In the genomic region with DNA sequence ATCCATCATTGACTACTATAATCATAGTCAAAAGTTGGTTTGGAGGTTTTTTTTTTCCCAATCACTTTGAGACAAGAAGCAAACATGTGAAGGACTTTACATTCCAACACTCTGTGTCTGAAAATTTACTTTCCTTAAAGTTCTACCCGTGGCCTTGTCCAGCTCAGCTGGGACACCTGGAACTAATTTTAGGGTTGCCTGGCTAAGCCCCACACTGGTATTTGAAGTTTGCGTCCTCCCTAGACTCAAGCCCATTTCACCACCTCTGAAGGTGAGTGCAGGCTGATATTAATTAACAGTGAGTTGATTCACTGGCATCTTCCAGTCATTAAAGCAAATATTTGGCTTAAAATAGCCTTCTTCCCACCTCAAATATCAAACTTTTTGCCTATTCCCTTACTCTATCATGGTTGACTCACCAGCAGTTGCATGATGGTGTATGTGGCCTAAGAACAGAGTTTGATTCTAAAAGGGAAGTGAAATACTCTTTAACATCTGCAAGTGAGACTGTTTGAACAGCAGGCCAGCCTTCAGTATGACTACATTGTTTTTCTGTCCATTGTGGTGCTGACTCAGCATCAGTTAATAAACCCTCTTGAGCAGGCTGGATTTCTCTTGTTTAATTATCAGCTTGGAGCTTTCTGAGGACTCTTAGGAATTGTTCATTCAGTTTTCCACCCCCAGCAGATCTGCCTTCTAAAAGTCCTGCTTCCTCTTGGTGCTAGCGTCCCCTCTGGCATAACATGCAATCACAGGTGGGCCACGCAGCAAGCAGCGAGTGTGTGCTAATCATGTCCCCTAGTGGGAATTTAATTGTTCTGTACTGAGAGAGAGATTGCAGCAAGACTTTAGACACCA, we compare ENCODE assay signal across 8 cellular contexts. TPM values are rescaled to one million over a fixed set of nuclear protein-coding genes. Genes with fewer than 3 reads are reported as not detected.
DNase-seq lines count a peak whose midpoint lies in the region; ATAC-seq, FAIRE-seq and TF ChIP-seq lines count a peak whose summit lies in the region.

No MANE protein-coding gene starts in this region.

- H4K5ac ChIP-seq in H1 (ENCODE audit: insufficient read length, low read depth, low read length) = no peak overlapping the region

- H3K56ac ChIP-seq in H1 (replicated peaks; ENCODE audit: insufficient read length, low read depth, low read length) = no peak overlapping the region

- H3K23ac ChIP-seq in H1 (ENCODE audit: insufficient read length) = no peak overlapping the region

- intact Hi-C loops in activated CD8-positive, alpha-beta T cell treated with anti-CD3 and anti-CD28 coated beads for 36 hours (cut with micrococcal nuclease) = no loop called here
- intact Hi-C loops in sigmoid colon (cut with DNase I) = loop anchor here (5.0 kb wide), 1 partner anchor 87 kb away; no protein-coding TSS in a partner anchor

- peaks cover 45% of the 10 kb centered on the region for H3K4me1 Mint-ChIP-seq in activated CD8-positive, alpha-beta T cell treated with anti-CD3 and anti-CD28 coated beads for 36 hours (ENCODE audit: low read depth)
- peaks cover 55% of the 10 kb centered on the region for H3K4me1 Mint-ChIP-seq in activated CD8-positive, alpha-beta T cell treated with anti-CD3 and anti-CD28 coated beads, Interleukin-2, amount 10 ng/mL, durations not matched to agents 7 days and 5 days (ENCODE audit: low read depth)

- H3K36me3 ChIP-seq in H1 (ENCODE audit: control insufficient read depth in 2 of 4, insufficient read depth in 4 of 4, low read length in 3 of 4) = no peaks in the 10 kb centered on the region
- no peaks in the 10 kb centered on the region for H3K36me3 ChIP-seq in neural cell (ENCODE audit: insufficient read depth, low read length)
- H3K36me3 ChIP-seq in sigmoid colon = no peaks in the 10 kb centered on the region

- H2BK5ac ChIP-seq in H1 (ENCODE audit: low read depth, low read length) = no peak overlapping the region

- CTCF ChIA-PET in activated CD8-positive, alpha-beta T cell treated with anti-CD3 and anti-CD28 coated beads for 36 hours (lab: Charles Lee) = interaction anchor here (0.7 to 2.5 kb wide), 4 partner anchors 34 to 144 kb away, joined by 3 to 15 read pairs (median 4); no protein-coding TSS in a partner anchor
- CTCF ChIA-PET in activated CD8-positive, alpha-beta T cell treated with anti-CD3 and anti-CD28 coated beads, Interleukin-2, amount 10 ng/mL, durations not matched to agents 7 days and 5 days (lab: Charles Lee) = interaction anchor here (0.6 to 3.1 kb wide), 13 partner anchors 15 to 1344 kb away, joined by 3 to 13 read pairs (median 3); no protein-coding TSS in a partner anchor
- CTCF ChIA-PET in H1 (lab: Charles Lee; ENCODE audit: partially characterized antibody) = interaction anchor here (0.6 to 1.8 kb wide), 25 partner anchors 12 to 596 kb away, joined by 3 to 7 read pairs (median 3); no protein-coding TSS in a partner anchor

- ATAC-seq in activated CD8-positive, alpha-beta T cell treated with anti-CD3 and anti-CD28 coated beads for 36 hours = peak; percentile 45
- ATAC-seq in activated CD8-positive, alpha-beta T cell treated with anti-CD3 and anti-CD28 coated beads, Interleukin-2, amount 10 ng/mL, durations not matched to agents 7 days and 5 days = no peak
- peak; percentile 68 for ATAC-seq in GM21528 (IDR thresholded peaks at IDR 0.05; ENCODE audit: low FRiP score, unreplicated experiment)

- no peaks in the 10 kb centered on the region for H4K20me1 ChIP-seq in H1 (replicated peaks in 1 of 2; ENCODE audit: control insufficient read depth in 1 of 2, insufficient read depth in 2 of 2, low read length in 2 of 2)
- no peaks in the 10 kb centered on the region for H4K20me1 ChIP-seq in neural cell (ENCODE audit: insufficient read depth)

- 34% methylated on average over 5 of the region's 5 CpGs; no CpG with 5 or more reads in 1 of the 2 experiments for WGBS in H1 (ENCODE audit: extremely low coverage in 1 of 2, insufficient coverage in 1 of 2, insufficient read length in 1 of 2, insufficient replicate concordance in 2 of 2, low coverage in 1 of 2, low lambda C conversion rate in 2 of 2, missing lambda C conversion rate in 1 of 2), 2 experiments
- 65 to 82% methylated on average over 5 of the region's 5 CpGs for WGBS in sigmoid colon, 2 donors

- TF ChIP-seq POLR2A in H1 (IDR thresholded peaks at IDR 0.05; ENCODE audit: control extremely low read depth in 1 of 2, low read depth in 2 of 2, low read length in 2 of 2) (no peak), sigmoid colon (IDR thresholded peaks at IDR 0.05) (no peak)

- POLR2A ChIA-PET in activated CD8-positive, alpha-beta T cell treated with anti-CD3 and anti-CD28 coated beads for 36 hours (lab: Charles Lee) = interaction anchor here (0.6 to 1.4 kb wide), 7 partner anchors 12 to 452 kb away, joined by 3 to 6 read pairs (median 3); no protein-coding TSS in a partner anchor
- POLR2A ChIA-PET in activated CD8-positive, alpha-beta T cell treated with anti-CD3 and anti-CD28 coated beads, Interleukin-2, amount 10 ng/mL, durations not matched to agents 7 days and 5 days (lab: Charles Lee) = interaction anchor here (1.2 kb wide), 1 partner anchor 12 kb away, joined by 3 read pairs; no protein-coding TSS in a partner anchor
- POLR2A ChIA-PET in H1 (lab: Charles Lee; ENCODE audit: partially characterized antibody) = interaction anchor here (0.6 kb wide), 1 partner anchor 92 kb away, joined by 3 read pairs; no protein-coding TSS in a partner anchor

- FAIRE-seq in RCC 7860 (lab: Jason Lieb, UNC) (peak; percentile 86), H1 (lab: Jason Lieb, UNC) (peak; percentile 60)

- no peak overlapping the region for H3K4ac ChIP-seq in H1 (replicated peaks; ENCODE audit: insufficient read length, low read depth, low read length)

- no peak for TF ChIP-seq CTCF in activated CD8-positive, alpha-beta T cell treated with anti-CD3 and anti-CD28 coated beads for 36 hours (IDR thresholded peaks at IDR 0.05)
- TF ChIP-seq CTCF in HL-60 (IDR thresholded peaks at IDR 0.05; ENCODE audit: insufficient read depth, low read length) = peak; percentile 35
- TF ChIP-seq CTCF in H1 (IDR thresholded peaks at IDR 0.05; ENCODE audit: control extremely low read depth in 1 of 3, insufficient read depth in 1 of 3, low read depth in 1 of 3, low read length in 3 of 3) = peak; percentile 96 to 99 (median 96)
- TF ChIP-seq CTCF in neural cell (IDR thresholded peaks at IDR 0.05; ENCODE audit: poor library complexity, severe bottlenecking) = peak; percentile 9
- TF ChIP-seq CTCF in sigmoid colon (IDR thresholded peaks at IDR 0.05) = no peak

- H4K8ac ChIP-seq in H1 (ENCODE audit: extremely low read depth, insufficient read depth, low read length) = no peak overlapping the region

- no peak overlapping the region for H2BK12ac ChIP-seq in H1 (ENCODE audit: low read depth, low read length)

- H3K27ac Mint-ChIP-seq in activated CD8-positive, alpha-beta T cell treated with anti-CD3 and anti-CD28 coated beads for 36 hours = peak overlapping the region; percentile 43
- H3K27ac Mint-ChIP-seq in activated CD8-positive, alpha-beta T cell treated with anti-CD3 and anti-CD28 coated beads, Interleukin-2, amount 10 ng/mL, durations not matched to agents 7 days and 5 days = no peak overlapping the region

- H3K9me3 Mint-ChIP-seq in activated CD8-positive, alpha-beta T cell treated with anti-CD3 and anti-CD28 coated beads for 36 hours = no peaks in the 10 kb centered on the region
- H3K9me3 Mint-ChIP-seq in activated CD8-positive, alpha-beta T cell treated with anti-CD3 and anti-CD28 coated beads, Interleukin-2, amount 10 ng/mL, durations not matched to agents 7 days and 5 days (ENCODE audit: insufficient read depth) = no peaks in the 10 kb centered on the region

- H3K79me1 ChIP-seq in H1 (ENCODE audit: low read depth, low read length) = no peaks in the 10 kb centered on the region

- no peak overlapping the region for H2BK120ac ChIP-seq in H1 (replicated peaks; ENCODE audit: low read depth, low read length)

- H2AFZ ChIP-seq in H1 (ENCODE audit: low read length) = peak overlapping the region; percentile 60; the same call in 1 of the 2 replicates
- H2AFZ ChIP-seq in neural cell (ENCODE audit: low read depth, low read length) = no peak overlapping the region

- peaks cover 8 to 16% (median 13%) of the 10 kb centered on the region in 4 experiments; a peak in 6 of 7 replicates for H3K4me1 ChIP-seq in H1 (replicated peaks in 1 of 4; ENCODE audit: control insufficient read depth in 3 of 4, insufficient read depth in 4 of 4, low read length in 3 of 4)
- H3K4me1 ChIP-seq in sigmoid colon = peaks cover 0 to 21% (median 16%) of the 10 kb centered on the region in 4 donors

- H3K23me2 ChIP-seq in H1 (ENCODE audit: low read depth, low read length) = peaks cover 8% of the 10 kb centered on the region; the same call in 1 of the 2 replicates

- H3K9me2 ChIP-seq in neural cell (ENCODE audit: insufficient read depth, low read length) = no peaks in the 10 kb centered on the region

- H2AK5ac ChIP-seq in H1 (ENCODE audit: low read depth, low read length) = no peak overlapping the region

- no peak overlapping the region for H3K4me2 ChIP-seq in H1 (ENCODE audit: insufficient read depth in 1 of 2, low read depth in 2 of 2, low read length in 2 of 2)
- no peak overlapping the region for H3K4me2 ChIP-seq in neural cell (ENCODE audit: low read length)

- H3K4me3 ChIP-seq in HL-60 (replicated peaks; ENCODE audit: insufficient read depth, low read length) = no peak overlapping the region
- H3K4me3 ChIP-seq in H1 (ENCODE audit: extremely low read depth in 1 of 4, insufficient read depth in 2 of 4, low read depth in 3 of 4, low read length in 4 of 4) = peak overlapping the region in 1 of 4 experiments; percentile 68; a peak in 1 of 8 replicates
- no peak overlapping the region for H3K4me3 ChIP-seq in neural cell (ENCODE audit: low read length)
- no peak overlapping the region for H3K4me3 ChIP-seq in sigmoid colon

- no peak overlapping the region for H2BK15ac ChIP-seq in H1 (ENCODE audit: low read length)

- no peak overlapping the region for H3K14ac ChIP-seq in H1 (ENCODE audit: insufficient read length)

- H3K9ac ChIP-seq in H1 (replicated peaks in 1 of 4; ENCODE audit: extremely low read depth in 1 of 4, low read depth in 3 of 4, low read length in 3 of 4) (no peak overlapping the region), neural cell (ENCODE audit: low read length) (no peak overlapping the region)

- TF ChIP-seq RAD21 in H1 (IDR thresholded peaks at IDR 0.05 in 1 of 2, conservative IDR thresholded peaks at IDR 0.05 in 1 of 2; ENCODE audit: low read depth in 2 of 2, low read length in 2 of 2) (peak; percentile 94 to 95), neural cell (conservative IDR thresholded peaks at IDR 0.05) (no peak)

- no peak overlapping the region for H2BK20ac ChIP-seq in H1 (ENCODE audit: low read length)

- no peaks in the 10 kb centered on the region for H3K79me2 ChIP-seq in H1 (ENCODE audit: control insufficient read depth in 1 of 2, insufficient read depth in 2 of 2, low read length in 2 of 2)
- H3K79me2 ChIP-seq in neural cell (replicated peaks; ENCODE audit: insufficient read depth, low read length) = no peaks in the 10 kb centered on the region

- H3K9me3 ChIP-seq in H1 (ENCODE audit: insufficient read depth in 2 of 2, low read depth in 1 of 2, low read length in 1 of 2) = no peaks in the 10 kb centered on the region
- no peaks in the 10 kb centered on the region for H3K9me3 ChIP-seq in neural cell (ENCODE audit: low read length)
- H3K9me3 ChIP-seq in sigmoid colon = no peaks in the 10 kb centered on the region

- H4K91ac ChIP-seq in H1 (replicated peaks; ENCODE audit: insufficient read length, low read length) = no peak overlapping the region

- H3K27me3 ChIP-seq in HL-60 (ENCODE audit: insufficient read depth, poor library complexity, severe bottlenecking) = no peaks in the 10 kb centered on the region
- H3K27me3 ChIP-seq in H1 (replicated peaks in 1 of 4; ENCODE audit: control insufficient read depth in 3 of 4, extremely low read depth in 1 of 4, insufficient read depth in 3 of 4, low read length in 3 of 4) = peaks cover 0 to 20% (median 3%) of the 10 kb centered on the region in 4 experiments; a peak in 3 of 7 replicates
- peaks cover 31% of the 10 kb centered on the region for H3K27me3 ChIP-seq in neural cell (ENCODE audit: insufficient read depth, low read depth, low read length)
- H3K27me3 ChIP-seq in sigmoid colon = peaks cover 7 to 53% (median 24%) of the 10 kb centered on the region in 3 donors

- peaks cover 42% of the 10 kb centered on the region for H3K27me3 Mint-ChIP-seq in activated CD8-positive, alpha-beta T cell treated with anti-CD3 and anti-CD28 coated beads for 36 hours
- peaks cover 27% of the 10 kb centered on the region for H3K27me3 Mint-ChIP-seq in activated CD8-positive, alpha-beta T cell treated with anti-CD3 and anti-CD28 coated beads, Interleukin-2, amount 10 ng/mL, durations not matched to agents 7 days and 5 days (ENCODE audit: low read depth)

- H3K36me3 Mint-ChIP-seq in activated CD8-positive, alpha-beta T cell treated with anti-CD3 and anti-CD28 coated beads for 36 hours (ENCODE audit: low read depth) = peaks cover 7% of the 10 kb centered on the region
- H3K36me3 Mint-ChIP-seq in activated CD8-positive, alpha-beta T cell treated with anti-CD3 and anti-CD28 coated beads, Interleukin-2, amount 10 ng/mL, durations not matched to agents 7 days and 5 days (ENCODE audit: low read depth) = peaks cover 18% of the 10 kb centered on the region

- H3K18ac ChIP-seq in H1 (ENCODE audit: extremely low read depth, low read length) = no peak overlapping the region; the same call in 1 of the 2 replicates

- H3F3A ChIP-seq in neural cell (ENCODE audit: insufficient read depth, low read length, poor library complexity, severe bottlenecking) = no peaks in the 10 kb centered on the region

- peak overlapping the region; percentile 70 for H3K27ac ChIP-seq in HL-60 (replicated peaks)
- no peak overlapping the region for H3K27ac ChIP-seq in H1 (ENCODE audit: low read depth, low read length)
- H3K27ac ChIP-seq in neural cell (ENCODE audit: low read length) = no peak overlapping the region
- peak overlapping the region in 2 of 4 donors; percentile 27 to 54 for H3K27ac ChIP-seq in sigmoid colon

- DNase-seq in activated CD8-positive, alpha-beta T cell treated with anti-CD3 and anti-CD28 coated beads for 36 hours = no peak
- DNase-seq in activated CD8-positive, alpha-beta T cell treated with anti-CD3 and anti-CD28 coated beads, Interleukin-2, amount 10 ng/mL, durations not matched to agents 7 days and 5 days = no peak
- DNase-seq in HL-60 (ENCODE audit: low read depth in 1 of 2, low spot score in 1 of 2) = peak; percentile 80 to 87
- peak; percentile 93 for DNase-seq in RCC 7860 (ENCODE audit: low spot score)
- peak; percentile 53 to 64 for DNase-seq in H1 (ENCODE audit: low read depth in 1 of 2, low spot score in 2 of 2)
- DNase-seq in sigmoid colon = no peak

- TF ChIP-seq EP300 in H1 (IDR thresholded peaks at IDR 0.05; ENCODE audit: borderline replicate concordance in 1 of 2, low read depth in 2 of 2, low read length in 2 of 2) = no peak
- TF ChIP-seq EP300 in neural cell (conservative IDR thresholded peaks at IDR 0.05; ENCODE audit: poor library complexity, severe bottlenecking) = no peak
- TF ChIP-seq EP300 in sigmoid colon (IDR thresholded peaks at IDR 0.05) = no peak

- no peak overlapping the region for H3K4me3 Mint-ChIP-seq in activated CD8-positive, alpha-beta T cell treated with anti-CD3 and anti-CD28 coated beads for 36 hours
- H3K4me3 Mint-ChIP-seq in activated CD8-positive, alpha-beta T cell treated with anti-CD3 and anti-CD28 coated beads, Interleukin-2, amount 10 ng/mL, durations not matched to agents 7 days and 5 days = no peak overlapping the region

RNA-seq across cellular contexts. Expression of gene PRDM1, which starts 1.8 kb away (rescaled TPM):
- 10 to 100 TPM; 24.6 to 24.7 TPM for total RNA-seq in activated CD8-positive, alpha-beta T cell treated with anti-CD3 and anti-CD28 coated beads for 36 hours
- total RNA-seq in activated CD8-positive, alpha-beta T cell treated with anti-CD3 and anti-CD28 coated beads, Interleukin-2, amount 10 ng/mL, durations not matched to agents 7 days and 5 days = 10 to 100 TPM; 14.4 to 14.7 TPM
- 0.74 and 1.1 TPM in 2 replicates for total RNA-seq in H1 (2021; fragmentation: NEBNext Ultra II Directional; extraction: Animal tissue kit (Norgen Biotek cat#: 25700))
- polyA plus RNA-seq in H1 (2011; rRNA removed) (0.17 and 0.21 TPM in 2 replicates), neural cell (0.09 TPM in 1 of 2 replicates, not detected in the other), sigmoid colon (10 to 100 TPM in 1 of 3 donors, 1 to 10 TPM in 2; 3.0 to 17.6 (median 7.2) TPM)
- polyA plus RNA-seq in H1 (2011; cell fraction: cytosol; rRNA removed) = 0.10 TPM
- polyA plus RNA-seq in H1 (2011; cell fraction: nucleus; rRNA removed) = 0.31 TPM
- 0.29 to 0.72 TPM (median 0.37 TPM) in 4 replicates for polyA plus RNA-seq in H1 (2012, experiment 1 of 2)
- 0.35 TPM for polyA plus RNA-seq in H1 (2012, experiment 2 of 2)
- polyA plus RNA-seq in H1 (2013, experiment 1 of 2) = 0.45 TPM
- polyA plus RNA-seq in H1 (2013, experiment 2 of 2) = 0.39 TPM
- polyA minus RNA-seq in H1 (2011; rRNA and poly(A)+ RNA removed) = 0.35 and 2.6 TPM in 2 replicates
- not detected for polyA minus RNA-seq in H1 (2011; cell fraction: cytosol; rRNA and poly(A)+ RNA removed)
- polyA minus RNA-seq in H1 (2011; cell fraction: nucleus; rRNA and poly(A)+ RNA removed) = 0.40 TPM
- not detected in 2 replicates for polyA minus RNA-seq in neural cell
- total RNA-seq in sigmoid colon = 1 to 10 TPM in 3 of 4 donors, under 1 TPM in 1; 0.55 to 1.6 (median 1.2) TPM

Comparison
In these comparisons a context has a peak if more than half of its experiments do, and no peak if none do; other contexts are left out.
1. DNase-seq: peak in HL-60 (2 of 2), RCC 7860 (single experiment) and H1 (2 of 2); none in activated CD8-positive, alpha-beta T cell treated with anti-CD3 and anti-CD28 coated beads for 36 hours (single experiment), activated CD8-positive, alpha-beta T cell treated with anti-CD3 and anti-CD28 coated beads, Interleukin-2, amount 10 ng/mL, durations not matched to agents 7 days and 5 days (single experiment) and sigmoid colon (single experiment).
2. CTCF ChIP-seq: peak in HL-60 (single experiment), H1 (3 of 3) and neural cell (single experiment); none in activated CD8-positive, alpha-beta T cell treated with anti-CD3 and anti-CD28 coated beads for 36 hours (single experiment) and sigmoid colon (0 of 4).